18 cellular contexts compared by ENCODE assay signal in genomic region chr1:240415532-240415931, GRCh38.
"Had no signal": no experiment of that assay in that cellular context is flagged by ENCODE, and none has a peak within 500 bp of the region (broad histone marks: within the 10 kb centered on the region; RNA-seq: fewer than 3 reads in every experiment).

No MANE protein-coding gene starts in this region.

- H3K27ac Mint-ChIP-seq: activated CD4-positive, alpha-beta memory T cell treated with anti-CD3 and anti-CD28 coated beads for 36 hours; activated naive CD8-positive, alpha-beta T cell treated with anti-CD3 and anti-CD28 coated beads for 36 hours; endodermal cell; natural killer cell treated with Interleukin-12 subunit alpha and Interleukin-12 subunit beta and Interleukin-15 and Interleukin-18, amount 100 ng/mL, for 72 hours had no signal

- H3K9me3 ChIP-seq: pancreas, psoas muscle, right atrium auricular region, upper lobe of left lung had no signal

- ATAC-seq: left ventricle myocardium superior; natural killer cell treated with Interleukin-12 subunit alpha and Interleukin-12 subunit beta and Interleukin-15 and Interleukin-18, amount 100 ng/mL, for 72 hours; pancreas; psoas muscle; stimulated activated naive CD8-positive, alpha-beta T cell treated with anti-CD3 and anti-CD28 coated beads, Interleukin-15, Interleukin-2, amounts not matched to agents 100 U/mL and 50 U/mL, for 24 hours had no signal

- H3K4me3 Mint-ChIP-seq: activated CD4-positive, alpha-beta memory T cell treated with anti-CD3 and anti-CD28 coated beads for 36 hours; activated naive CD8-positive, alpha-beta T cell treated with anti-CD3 and anti-CD28 coated beads for 36 hours; endodermal cell; natural killer cell treated with Interleukin-12 subunit alpha and Interleukin-12 subunit beta and Interleukin-15 and Interleukin-18, amount 100 ng/mL, for 72 hours had no signal

- H3K27me3 ChIP-seq: cardiac muscle cell, pancreas, right atrium auricular region, upper lobe of left lung had no signal

- H3K4me1 Mint-ChIP-seq: activated naive CD8-positive, alpha-beta T cell treated with anti-CD3 and anti-CD28 coated beads for 36 hours had no signal

- H3K27ac ChIP-seq: cardiac muscle cell, pancreas, psoas muscle, right atrium auricular region, upper lobe of left lung had no signal

- H3K27me3 Mint-ChIP-seq: activated CD4-positive, alpha-beta memory T cell treated with anti-CD3 and anti-CD28 coated beads for 36 hours; activated naive CD8-positive, alpha-beta T cell treated with anti-CD3 and anti-CD28 coated beads for 36 hours had no signal

- H3K36me3 ChIP-seq: cardiac muscle cell, pancreas, right atrium auricular region, upper lobe of left lung had no signal

- H3K9me3 Mint-ChIP-seq: activated CD4-positive, alpha-beta memory T cell treated with anti-CD3 and anti-CD28 coated beads for 36 hours; endodermal cell; natural killer cell treated with Interleukin-12 subunit alpha and Interleukin-12 subunit beta and Interleukin-15 and Interleukin-18, amount 100 ng/mL, for 72 hours had no signal

- H3K36me3 Mint-ChIP-seq: activated CD4-positive, alpha-beta memory T cell treated with anti-CD3 and anti-CD28 coated beads for 36 hours; activated naive CD8-positive, alpha-beta T cell treated with anti-CD3 and anti-CD28 coated beads for 36 hours; natural killer cell treated with Interleukin-12 subunit alpha and Interleukin-12 subunit beta and Interleukin-15 and Interleukin-18, amount 100 ng/mL, for 72 hours had no signal

- H3K4me1 ChIP-seq: pancreas, psoas muscle, right atrium auricular region, upper lobe of left lung had no signal

- H3K4me3 ChIP-seq: cardiac muscle cell, pancreas, psoas muscle, right atrium auricular region, upper lobe of left lung had no signal

- DNase-seq: activated CD4-positive, alpha-beta memory T cell treated with anti-CD3 and anti-CD28 coated beads for 36 hours; activated CD4-positive, alpha-beta T cell treated with anti-CD3 and anti-CD28 coated beads for 48 hours; activated naive CD4-positive, alpha-beta T cell treated with Interleukin-2 at 50 U/mL for 16 hours; activated naive CD8-positive, alpha-beta T cell treated with anti-CD3 and anti-CD28 coated beads for 36 hours; activated T-cell treated with anti-CD3 and anti-CD28 coated beads, Interleukin-2, amount 50 U/mL, for 48 hours; amniotic stem cell; cortex of kidney; endodermal cell; left ventricle myocardium superior; midbrain; pancreas; psoas muscle; stimulated activated CD4-positive, alpha-beta T cell treated with anti-CD3 and anti-CD28 coated beads, Interleukin-4, amount 100 ng/mL, for 24 hours; stimulated activated naive CD8-positive, alpha-beta T cell treated with anti-CD3 and anti-CD28 coated beads, Interleukin-15, Interleukin-2, amounts not matched to agents 100 U/mL and 50 U/mL, for 24 hours; upper lobe of left lung had no signal
